ENCODE assay signal across 1 cellular context in genomic region chr1:211577826-211578639, GRCh38.
A peak's percentile ranks its signal among the peaks of the same experiment; 100 is the strongest.
TF ChIP-seq lines count a peak whose summit lies in the region.

No MANE protein-coding gene starts in this region.

TF ChIP-seq in WTC11, 78 proteins besides CTCF, POLR2A, EP300 and RAD21 (continued from another document and continues in another):
- TF ChIP-seq ARID4B (CRISPR knock-in tag; IDR thresholded peaks at IDR 0.05; ENCODE audit: borderline replicate concordance), result 0 out of 2 replicates have a peak, but pooled peaks have one; percentile 68
- TF ChIP-seq E2F5 (CRISPR knock-in tag; IDR thresholded peaks at IDR 0.05), result 0 out of 2 replicates have a peak, but pooled peaks have one; percentile 38
- TF ChIP-seq ZNF532 (CRISPR knock-in tag; IDR thresholded peaks at IDR 0.05; ENCODE audit: borderline replicate concordance), result no peak
- TF ChIP-seq CDX4 (CRISPR knock-in tag; IDR thresholded peaks at IDR 0.05; ENCODE audit: borderline replicate concordance), result no peak
- no peak for TF ChIP-seq ZNF317 (CRISPR knock-in tag; IDR thresholded peaks at IDR 0.05; ENCODE audit: borderline replicate concordance, low read depth)
- no peak; the same call in 1 of the 2 replicates for TF ChIP-seq ESRRA (CRISPR knock-in tag; IDR thresholded peaks at IDR 0.05; ENCODE audit: borderline replicate concordance)
- TF ChIP-seq USF1 (CRISPR knock-in tag; IDR thresholded peaks at IDR 0.05), result peak; percentile 37; the same call in 1 of the 2 replicates
- TF ChIP-seq SMAD4 (CRISPR knock-in tag; IDR thresholded peaks at IDR 0.05), result no peak
- 0 out of 2 replicates have a peak, but pooled peaks have one; percentile 5 for TF ChIP-seq CREM (CRISPR knock-in tag; IDR thresholded peaks at IDR 0.05)
- TF ChIP-seq ZNF416 (CRISPR knock-in tag; IDR thresholded peaks at IDR 0.05), result no peak
- peak; percentile 22; the same call in 1 of the 2 replicates for TF ChIP-seq NFYB (CRISPR knock-in tag; conservative IDR thresholded peaks at IDR 0.05; ENCODE audit: low read depth)
- no peak for TF ChIP-seq USF2 (CRISPR knock-in tag; IDR thresholded peaks at IDR 0.05)
- TF ChIP-seq ZNF425 (CRISPR knock-in tag; conservative IDR thresholded peaks at IDR 0.05), result no peak
- TF ChIP-seq CBFB (CRISPR knock-in tag; IDR thresholded peaks at IDR 0.05; ENCODE audit: low read depth), result no peak
- 0 out of 2 replicates have a peak, but pooled peaks have one; percentile 28 for TF ChIP-seq GTF2I (CRISPR knock-in tag; conservative IDR thresholded peaks at IDR 0.05)
- no peak for TF ChIP-seq NR3C1 (CRISPR knock-in tag; conservative IDR thresholded peaks at IDR 0.05; ENCODE audit: low read depth)
- no peak for TF ChIP-seq ZNF219 (CRISPR knock-in tag; IDR thresholded peaks at IDR 0.05; ENCODE audit: borderline replicate concordance)
- no peak for TF ChIP-seq ZNF232 (CRISPR knock-in tag; IDR thresholded peaks at IDR 0.05)
- peak; percentile 84 for TF ChIP-seq SP1 (CRISPR knock-in tag; conservative IDR thresholded peaks at IDR 0.05)
- TF ChIP-seq ZNF121 (CRISPR knock-in tag; IDR thresholded peaks at IDR 0.05), result no peak
- TF ChIP-seq SOX15 (CRISPR knock-in tag; IDR thresholded peaks at IDR 0.05), result no peak
- peak; percentile 59; the same call in 1 of the 2 replicates for TF ChIP-seq NFE2L1 (CRISPR knock-in tag; IDR thresholded peaks at IDR 0.05)
- no peak for TF ChIP-seq ATF6 (CRISPR knock-in tag; IDR thresholded peaks at IDR 0.05)
- TF ChIP-seq ELF4 (CRISPR knock-in tag; IDR thresholded peaks at IDR 0.05; ENCODE audit: low read depth), result 0 out of 2 replicates have a peak, but pooled peaks have one; percentile 57
- no peak for TF ChIP-seq CREB1 (CRISPR knock-in tag; IDR thresholded peaks at IDR 0.05)
- TF ChIP-seq TP53 (CRISPR knock-in tag; IDR thresholded peaks at IDR 0.05), result no peak
- no peak for TF ChIP-seq ZNF671 (CRISPR knock-in tag; IDR thresholded peaks at IDR 0.05)
- TF ChIP-seq FOXP4 (CRISPR knock-in tag; IDR thresholded peaks at IDR 0.05), result 0 out of 2 replicates have a peak, but pooled peaks have one; percentile 3
- TF ChIP-seq ZNF396 (CRISPR knock-in tag; IDR thresholded peaks at IDR 0.05; ENCODE audit: borderline replicate concordance), result no peak
- TF ChIP-seq SMAD3 (CRISPR knock-in tag; IDR thresholded peaks at IDR 0.05; ENCODE audit: borderline replicate concordance), result peak; percentile 24; the same call in 1 of the 2 replicates
- TF ChIP-seq FOXK1 (CRISPR knock-in tag; IDR thresholded peaks at IDR 0.05), result peak; percentile 44
- TF ChIP-seq AR (CRISPR knock-in tag; IDR thresholded peaks at IDR 0.05), result no peak
- peak; percentile 19; the same call in 1 of the 2 replicates for TF ChIP-seq ETV6 (CRISPR knock-in tag; IDR thresholded peaks at IDR 0.05)
